1 cellular context compared by ENCODE assay signal in the genomic region with DNA sequence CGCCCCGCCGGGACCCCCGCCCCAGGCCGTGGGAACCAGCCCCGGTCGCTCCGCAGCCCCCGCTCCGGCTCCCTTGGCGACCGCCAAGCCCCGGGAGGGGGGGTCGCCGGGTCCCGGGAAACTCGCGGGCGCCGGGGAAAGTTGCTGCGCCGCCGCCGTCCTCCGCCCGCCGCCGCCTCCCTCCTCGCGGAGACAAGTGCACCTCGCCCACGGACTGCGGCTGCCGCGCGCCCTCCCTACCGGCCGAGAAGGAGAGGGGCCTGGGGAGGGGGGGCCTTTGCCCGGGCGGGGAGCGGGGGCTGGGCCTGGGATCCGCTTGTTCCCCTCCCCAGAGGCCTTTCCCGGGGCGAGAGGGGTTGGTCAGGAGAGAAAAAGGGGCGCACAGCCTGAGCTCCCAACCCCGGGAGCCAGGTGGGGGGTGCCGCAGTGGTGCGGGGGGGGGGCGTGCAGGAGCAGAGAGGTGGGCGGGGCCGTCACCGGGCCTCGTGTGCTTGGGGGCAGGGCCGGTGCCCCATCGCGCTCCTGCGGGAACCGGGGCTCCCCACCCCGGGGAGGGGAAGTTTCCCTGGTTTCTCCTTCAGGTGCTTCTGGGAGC.
TF ChIP-seq lines count a peak whose summit lies in the region.

No MANE protein-coding gene starts in this region.

TF ChIP-seq in IMR-90, 13 proteins besides CTCF, POLR2A, EP300 and RAD21:
- TF ChIP-seq CEBPB (IDR thresholded peaks at IDR 0.05; ENCODE audit: low read depth, low read length) (no peak), RCOR1 (IDR thresholded peaks at IDR 0.05; ENCODE audit: insufficient replicate concordance, low read length) (no peak), RFX5 (IDR thresholded peaks at IDR 0.05; ENCODE audit: low read depth, low read length) (no peak), SMC3 (IDR thresholded peaks at IDR 0.05; ENCODE audit: low read depth, low read length) (no peak), MXI1 (IDR thresholded peaks at IDR 0.05; ENCODE audit: borderline replicate concordance, low read depth, low read length) (no peak; the same call in 1 of the 2 replicates), CHD1 (IDR thresholded peaks at IDR 0.05; ENCODE audit: low read depth, low read length) (no peak), NFE2L2 (IDR thresholded peaks at IDR 0.05; ENCODE audit: low read depth, low read length) (no peak), BHLHE40 (IDR thresholded peaks at IDR 0.05; ENCODE audit: low read depth, low read length) (no peak), MAFK (IDR thresholded peaks at IDR 0.05; ENCODE audit: low read depth, low read length) (no peak), MAZ (IDR thresholded peaks at IDR 0.05; ENCODE audit: borderline replicate concordance, low read depth, low read length) (no peak), FOS (IDR thresholded peaks at IDR 0.05; ENCODE audit: low read depth, low read length) (no peak)
- TF ChIP-seq, protein P1, sequence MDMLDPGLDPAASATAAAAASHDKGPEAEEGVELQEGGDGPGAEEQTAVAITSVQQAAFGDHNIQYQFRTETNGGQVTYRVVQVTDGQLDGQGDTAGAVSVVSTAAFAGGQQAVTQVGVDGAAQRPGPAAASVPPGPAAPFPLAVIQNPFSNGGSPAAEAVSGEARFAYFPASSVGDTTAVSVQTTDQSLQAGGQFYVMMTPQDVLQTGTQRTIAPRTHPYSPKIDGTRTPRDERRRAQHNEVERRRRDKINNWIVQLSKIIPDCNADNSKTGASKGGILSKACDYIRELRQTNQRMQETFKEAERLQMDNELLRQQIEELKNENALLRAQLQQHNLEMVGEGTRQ (IDR thresholded peaks at IDR 0.05; ENCODE audit: low read depth, low read length), result no peak
- TF ChIP-seq, protein P2, sequence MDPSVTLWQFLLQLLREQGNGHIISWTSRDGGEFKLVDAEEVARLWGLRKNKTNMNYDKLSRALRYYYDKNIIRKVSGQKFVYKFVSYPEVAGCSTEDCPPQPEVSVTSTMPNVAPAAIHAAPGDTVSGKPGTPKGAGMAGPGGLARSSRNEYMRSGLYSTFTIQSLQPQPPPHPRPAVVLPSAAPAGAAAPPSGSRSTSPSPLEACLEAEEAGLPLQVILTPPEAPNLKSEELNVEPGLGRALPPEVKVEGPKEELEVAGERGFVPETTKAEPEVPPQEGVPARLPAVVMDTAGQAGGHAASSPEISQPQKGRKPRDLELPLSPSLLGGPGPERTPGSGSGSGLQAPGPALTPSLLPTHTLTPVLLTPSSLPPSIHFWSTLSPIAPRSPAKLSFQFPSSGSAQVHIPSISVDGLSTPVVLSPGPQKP (IDR thresholded peaks at IDR 0.05; ENCODE audit: borderline replicate concordance, low read depth, low read length), result no peak
